Comparison of ENCODE assay signal across 8 cellular contexts in the genomic region with DNA sequence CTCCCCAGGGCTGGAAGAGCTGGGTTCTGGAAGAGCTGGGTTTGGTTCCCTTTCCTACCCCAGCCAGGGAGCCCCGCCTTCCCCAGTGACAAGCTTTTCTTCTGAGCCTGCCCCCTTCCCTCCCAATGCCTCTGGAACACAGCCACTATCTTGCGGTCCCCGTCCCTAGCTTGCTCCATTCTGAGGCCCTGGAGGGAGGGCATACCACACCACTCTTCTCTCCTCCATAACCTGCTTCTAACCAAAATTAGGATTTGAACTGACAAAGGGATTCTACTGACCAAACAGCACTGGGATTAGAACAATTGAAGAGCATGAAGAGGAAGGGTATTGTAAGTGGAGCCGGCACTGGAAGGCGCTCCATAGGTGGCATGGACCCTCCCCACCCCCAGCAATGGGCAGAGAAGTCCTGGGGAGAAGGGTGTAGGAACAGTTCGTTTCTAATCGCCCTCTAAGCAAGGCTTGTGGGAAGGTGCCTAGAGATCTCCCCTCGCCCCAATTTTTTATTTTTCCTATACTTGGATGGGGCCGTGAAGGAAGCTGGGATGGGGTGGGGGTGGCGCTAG. TPM values are rescaled to one million over a fixed set of nuclear protein-coding genes. Genes with fewer than 3 reads are reported as not detected.
DNase-seq lines count a peak whose midpoint lies in the region; ATAC-seq and TF ChIP-seq lines count a peak whose summit lies in the region.

No MANE protein-coding gene starts in this region.

- H3K36me3 Mint-ChIP-seq in IgD-negative memory B cell, result no peaks in the 10 kb centered on the region
- peaks cover 6% of the 10 kb centered on the region for H3K36me3 Mint-ChIP-seq in activated B cell treated with CpG ODN at 0.5 μM for 24 hours (ENCODE audit: low read depth)
- peaks cover 4% of the 10 kb centered on the region for H3K36me3 Mint-ChIP-seq in nephron progenitor cell (ENCODE audit: low read depth)

- TF ChIP-seq CTCF in activated B cell treated with CpG ODN at 0.5 μM for 24 hours (IDR thresholded peaks at IDR 0.05) (no peak), fibroblast of the aortic adventitia (IDR thresholded peaks at IDR 0.05; ENCODE audit: insufficient read depth, low read length) (no peak), nephron progenitor cell (IDR thresholded peaks at IDR 0.05) (no peak)

- DNase-seq in DMS79 (lab: John Stamatoyannopoulos, UW) (peak; percentile 29), activated B cell treated with CpG ODN at 0.5 μM for 24 hours (no peak), fibroblast of the aortic adventitia (ENCODE audit: low read depth) (peak; percentile 73), nephron progenitor cell (peak; percentile 15), GM19240 (ENCODE audit: insufficient read length, low spot score) (no peak), NCI-H748 (lab: John Stamatoyannopoulos, UW; ENCODE audit: unreplicated experiment) (no peak)

- H3K4me3 Mint-ChIP-seq in IgD-negative memory B cell (peak overlapping the region; percentile 83 to 94 (median 90)), activated B cell treated with CpG ODN at 0.5 μM for 24 hours (peak overlapping the region; percentile 90), nephron progenitor cell (peak overlapping the region; percentile 81)

- ATAC-seq in activated B cell treated with CpG ODN at 0.5 μM for 24 hours (ENCODE audit: low read depth), result no peak
- no peak for ATAC-seq in GM18520 (IDR thresholded peaks at IDR 0.05; ENCODE audit: unreplicated experiment)

- H3K4me1 Mint-ChIP-seq in IgD-negative memory B cell (peaks cover 14 to 22% (median 18%) of the 10 kb centered on the region in 3 donors), activated B cell treated with CpG ODN at 0.5 μM for 24 hours (peaks cover 28% of the 10 kb centered on the region), nephron progenitor cell (peaks cover 11% of the 10 kb centered on the region)

- peak overlapping the region in 2 of 3 donors; percentile 8 to 95 for H3K27ac Mint-ChIP-seq in IgD-negative memory B cell
- H3K27ac Mint-ChIP-seq in activated B cell treated with CpG ODN at 0.5 μM for 24 hours, result peak overlapping the region; percentile 41
- no peak overlapping the region for H3K27ac Mint-ChIP-seq in nephron progenitor cell

- H3K27me3 Mint-ChIP-seq in IgD-negative memory B cell (peaks cover 2% of the 10 kb centered on the region), activated B cell treated with CpG ODN at 0.5 μM for 24 hours (no peaks in the 10 kb centered on the region), nephron progenitor cell (ENCODE audit: low read depth, poor library complexity) (peaks cover 30% of the 10 kb centered on the region)

- CTCF ChIA-PET in activated B cell treated with CpG ODN at 0.5 μM for 24 hours (lab: Charles Lee), result interaction anchor here (4.2 to 5.3 kb wide), 2 partner anchors 9 to 149 kb away, joined by 37 to 57 read pairs; no protein-coding TSS in a partner anchor

- H3K4me3 ChIP-seq in fibroblast of the aortic adventitia (ENCODE audit: low read depth, low read length), result peak overlapping the region; percentile 94

- POLR2A ChIA-PET in activated B cell treated with CpG ODN at 0.5 μM for 24 hours (lab: Charles Lee), result interaction anchor here (1.3 kb wide), 1 partner anchor 52 kb away, joined by 4 read pairs; a partner anchor contains a TSS

- H3K9me3 Mint-ChIP-seq in IgD-negative memory B cell (no peaks in the 10 kb centered on the region), activated B cell treated with CpG ODN at 0.5 μM for 24 hours (no peaks in the 10 kb centered on the region), nephron progenitor cell (no peaks in the 10 kb centered on the region)

- intact Hi-C loops in activated B cell treated with CpG ODN at 0.5 μM for 24 hours (cut with micrococcal nuclease), result loop anchor here (2.0 kb wide), 3 partner anchors 53 to 267 kb away; a partner anchor contains a TSS

RNA-seq across cellular contexts. Expression of a gene that starts 0.7 kb away (rescaled TPM):
- polyA plus RNA-seq in IgD-negative memory B cell, result 8.0 TPM
- total RNA-seq in activated B cell treated with CpG ODN at 0.5 μM for 24 hours, result 4.4 and 5.8 TPM in 2 replicates
- 19.3 and 27.2 TPM in 2 replicates for total RNA-seq in fibroblast of the aortic adventitia (ENCODE audit: low replicate concordance)

RNA-seq across cellular contexts. Expression of a gene that starts 51.8 kb away (rescaled TPM):
- 0.23 TPM for polyA plus RNA-seq in IgD-negative memory B cell
- 3.9 and 4.9 TPM in 2 replicates for total RNA-seq in activated B cell treated with CpG ODN at 0.5 μM for 24 hours
- total RNA-seq in fibroblast of the aortic adventitia (ENCODE audit: low replicate concordance), result 1.7 and 40.8 TPM in 2 replicates

Comparison
In these comparisons a context has a peak if more than half of its experiments do, and no peak if none do; other contexts are left out.
1. DNase-seq: peak in DMS79 (single experiment), fibroblast of the aortic adventitia (single experiment) and nephron progenitor cell (single experiment); none in activated B cell treated with CpG ODN at 0.5 μM for 24 hours (single experiment), GM19240 (single experiment) and NCI-H748 (single experiment).
2. Peak in every context shown above with its lines, with median percentiles within 50 percentile points of each other: H3K4me3 Mint-ChIP-seq.